8 cellular contexts compared by ENCODE assay signal in the genomic region with DNA sequence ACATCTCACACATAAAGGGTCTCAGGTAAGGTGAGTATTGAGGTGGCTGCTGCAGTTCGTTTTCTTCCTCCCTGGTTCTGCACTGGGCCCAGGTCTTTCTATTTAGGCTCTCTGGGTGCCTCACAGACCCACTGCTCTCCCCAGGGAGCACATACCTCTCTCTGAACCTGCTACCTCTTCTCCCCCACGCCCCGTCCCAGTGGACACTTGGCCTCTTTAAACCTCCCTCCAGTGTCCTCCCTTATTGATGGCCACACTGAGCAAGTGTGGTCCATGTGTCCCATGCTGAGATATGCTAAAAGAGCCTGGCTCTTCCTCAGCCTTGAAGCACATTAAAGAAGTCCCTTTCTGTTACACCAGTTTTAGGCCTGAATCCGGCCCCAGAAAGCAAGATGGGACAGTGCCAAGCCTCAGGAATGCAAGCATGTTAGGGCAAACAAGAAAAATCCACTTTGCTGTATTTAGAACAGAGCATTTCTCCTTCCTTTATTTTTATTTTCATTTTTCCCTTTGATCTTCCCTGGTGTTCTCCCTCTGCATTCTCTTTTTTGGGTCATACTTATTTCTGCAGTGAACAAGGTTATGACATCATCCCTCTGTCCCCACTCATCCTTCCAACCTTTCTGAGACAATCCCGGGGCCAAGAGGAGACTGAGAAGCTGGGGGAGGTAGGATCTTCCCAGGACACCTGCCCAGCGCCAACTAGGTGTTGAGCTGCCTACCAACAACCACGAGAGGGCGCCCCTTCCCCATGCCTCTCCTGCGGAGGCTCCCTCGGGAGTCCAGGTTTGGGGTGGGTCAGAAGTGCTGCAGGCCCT. TPM values are rescaled to one million over a fixed set of nuclear protein-coding genes. Genes with fewer than 3 reads are reported as not detected.
DNase-seq lines count a peak whose midpoint lies in the region; ATAC-seq and TF ChIP-seq lines count a peak whose summit lies in the region.

No MANE protein-coding gene starts in this region.

- peak; percentile 55 to 73 (median 63) for DNase-seq in CD4-positive, CD25-positive, alpha-beta regulatory T cell
- DNase-seq in M059J (ENCODE audit: low read depth) (peak; percentile 75), cardiac muscle cell (ENCODE audit: low read depth in 1 of 2, low spot score in 1 of 2) (peak; percentile 74 to 82), putamen (ENCODE audit: low spot score) (peak; percentile 46)
- peak; percentile 79 for DNase-seq in activated naive CD8-positive, alpha-beta T cell treated with anti-CD3 and anti-CD28 coated beads, Interleukin-2, amount 10 ng/mL, durations not matched to agents 7 days and 5 days

- peak overlapping the region; percentile 46 for H2AFZ ChIP-seq in SU-DHL-6 (ENCODE audit: low read depth, low read length, severe bottlenecking)

- H3K4me3 ChIP-seq in CD4-positive, CD25-positive, alpha-beta regulatory T cell (ENCODE audit: low read depth, low read length), result peak overlapping the region; percentile 79
- peak overlapping the region; percentile 4 for H3K4me3 ChIP-seq in SU-DHL-6 (ENCODE audit: insufficient read depth, low read length, poor library complexity, severe bottlenecking)
- H3K4me3 ChIP-seq in cardiac muscle cell, result no peak overlapping the region

- H3K27me3 Mint-ChIP-seq in CD4-positive, CD25-positive, alpha-beta regulatory T cell, result no peaks in the 10 kb centered on the region
- H3K27me3 Mint-ChIP-seq in activated naive CD8-positive, alpha-beta T cell treated with anti-CD3 and anti-CD28 coated beads, Interleukin-2, amount 10 ng/mL, durations not matched to agents 7 days and 5 days, result no peaks in the 10 kb centered on the region

- no peaks in the 10 kb centered on the region for H4K20me1 ChIP-seq in SU-DHL-6 (ENCODE audit: low read depth, low read length)

- H3K36me3 ChIP-seq in CD4-positive, CD25-positive, alpha-beta regulatory T cell (ENCODE audit: control insufficient read depth, insufficient read depth, low read length), result no peaks in the 10 kb centered on the region
- H3K36me3 ChIP-seq in SU-DHL-6 (ENCODE audit: low read length), result no peaks in the 10 kb centered on the region
- H3K36me3 ChIP-seq in cardiac muscle cell, result no peaks in the 10 kb centered on the region

- no peaks in the 10 kb centered on the region for H3K9me3 ChIP-seq in CD4-positive, CD25-positive, alpha-beta regulatory T cell (ENCODE audit: control insufficient read depth in 2 of 2, low read length in 2 of 2)
- H3K9me3 ChIP-seq in SU-DHL-6 (ENCODE audit: insufficient read depth, low read length), result no peaks in the 10 kb centered on the region
- no peaks in the 10 kb centered on the region for H3K9me3 ChIP-seq in cardiac muscle cell (ENCODE audit: low read depth)

- peak overlapping the region; percentile 94 for H3K4me2 ChIP-seq in SU-DHL-6 (ENCODE audit: low read depth, low read length, poor library complexity, severe bottlenecking)

- peaks cover 78% of the 10 kb centered on the region for H3F3A ChIP-seq in SU-DHL-6 (ENCODE audit: insufficient read depth)

- H3K36me3 Mint-ChIP-seq in CD4-positive, CD25-positive, alpha-beta regulatory T cell, result no peaks in the 10 kb centered on the region
- peaks cover 8% of the 10 kb centered on the region for H3K36me3 Mint-ChIP-seq in activated naive CD8-positive, alpha-beta T cell treated with anti-CD3 and anti-CD28 coated beads, Interleukin-2, amount 10 ng/mL, durations not matched to agents 7 days and 5 days

- peaks cover 0 to 7% (median 0%) of the 10 kb centered on the region in 7 donors for H3K9me3 Mint-ChIP-seq in CD4-positive, CD25-positive, alpha-beta regulatory T cell
- no peaks in the 10 kb centered on the region for H3K9me3 Mint-ChIP-seq in activated naive CD8-positive, alpha-beta T cell treated with anti-CD3 and anti-CD28 coated beads, Interleukin-2, amount 10 ng/mL, durations not matched to agents 7 days and 5 days

- H3K27me3 ChIP-seq in CD4-positive, CD25-positive, alpha-beta regulatory T cell (ENCODE audit: control insufficient read depth, insufficient read depth, low read length), result no peaks in the 10 kb centered on the region
- no peaks in the 10 kb centered on the region for H3K27me3 ChIP-seq in SU-DHL-6 (ENCODE audit: low read length)
- H3K27me3 ChIP-seq in cardiac muscle cell, result no peaks in the 10 kb centered on the region

- H3K79me2 ChIP-seq in SU-DHL-6 (ENCODE audit: insufficient read depth, low read length), result no peaks in the 10 kb centered on the region

- ATAC-seq in CD4-positive, CD25-positive, alpha-beta regulatory T cell (ENCODE audit: low read depth in 2 of 2), result peak; percentile 41 to 49
- ATAC-seq in GM21423 (IDR thresholded peaks at IDR 0.05; ENCODE audit: unreplicated experiment) (peak; percentile 22), HG02938 (IDR thresholded peaks at IDR 0.05; ENCODE audit: unreplicated experiment) (no peak)
- peak; percentile 2 for ATAC-seq in activated naive CD8-positive, alpha-beta T cell treated with anti-CD3 and anti-CD28 coated beads, Interleukin-2, amount 10 ng/mL, durations not matched to agents 7 days and 5 days (ENCODE audit: low read depth)

- peak overlapping the region; percentile 78 for H3K9ac ChIP-seq in SU-DHL-6 (ENCODE audit: low read length)

- H3K27ac ChIP-seq in CD4-positive, CD25-positive, alpha-beta regulatory T cell (ENCODE audit: insufficient read depth, low read length, poor library complexity, severe bottlenecking), result peak overlapping the region; percentile 85
- H3K27ac ChIP-seq in SU-DHL-6 (ENCODE audit: low read depth, low read length), result peak overlapping the region; percentile 100
- H3K27ac ChIP-seq in cardiac muscle cell, result no peak overlapping the region

- TF ChIP-seq CTCF in SU-DHL-6 (IDR thresholded peaks at IDR 0.05; ENCODE audit: insufficient read depth, low read length, poor library complexity, severe bottlenecking) (peak; percentile 90), cardiac muscle cell (IDR thresholded peaks at IDR 0.05; ENCODE audit: low read depth, low read length) (peak; percentile 96)

- peaks cover 92% of the 10 kb centered on the region for H3K4me1 ChIP-seq in CD4-positive, CD25-positive, alpha-beta regulatory T cell (ENCODE audit: control insufficient read depth, insufficient read depth, low read length, poor library complexity, severe bottlenecking)
- peaks cover 11% of the 10 kb centered on the region for H3K4me1 ChIP-seq in cardiac muscle cell (ENCODE audit: low read depth)

- H3K27ac Mint-ChIP-seq in CD4-positive, CD25-positive, alpha-beta regulatory T cell, result peak overlapping the region; percentile 93 to 98 (median 95)
- H3K27ac Mint-ChIP-seq in activated naive CD8-positive, alpha-beta T cell treated with anti-CD3 and anti-CD28 coated beads, Interleukin-2, amount 10 ng/mL, durations not matched to agents 7 days and 5 days, result peak overlapping the region; percentile 91

- H3K4me1 Mint-ChIP-seq in CD4-positive, CD25-positive, alpha-beta regulatory T cell, result peaks cover 45 to 96% (median 79%) of the 10 kb centered on the region in 4 donors
- peaks cover 84% of the 10 kb centered on the region for H3K4me1 Mint-ChIP-seq in activated naive CD8-positive, alpha-beta T cell treated with anti-CD3 and anti-CD28 coated beads, Interleukin-2, amount 10 ng/mL, durations not matched to agents 7 days and 5 days

- H3K9me2 ChIP-seq in SU-DHL-6 (replicated peaks; ENCODE audit: insufficient read depth, low read length), result no peaks in the 10 kb centered on the region

- POLR2A ChIA-PET in activated naive CD8-positive, alpha-beta T cell treated with anti-CD3 and anti-CD28 coated beads, Interleukin-2, amount 10 ng/mL, durations not matched to agents 7 days and 5 days (lab: Charles Lee), result interaction anchor here (0.9 to 12.1 kb wide), 6 partner anchors 8 to 178 kb away, joined by 3 to 948 read pairs (median 6); a partner anchor contains a TSS

- H3K4me3 Mint-ChIP-seq in CD4-positive, CD25-positive, alpha-beta regulatory T cell, result peak overlapping the region; percentile 81 to 89 (median 85)
- peak overlapping the region; percentile 72 for H3K4me3 Mint-ChIP-seq in activated naive CD8-positive, alpha-beta T cell treated with anti-CD3 and anti-CD28 coated beads, Interleukin-2, amount 10 ng/mL, durations not matched to agents 7 days and 5 days

RNA-seq across cellular contexts. Expression of a gene that starts 5.0 kb away (rescaled TPM):
- total RNA-seq in CD4-positive, CD25-positive, alpha-beta regulatory T cell, result 5.0 TPM
- polyA plus RNA-seq in CD4-positive, CD25-positive, alpha-beta regulatory T cell, result 10 to 100 TPM in 2 of 4 donors, 1 to 10 TPM in 2; 7.6 to 15.8 (median 12.5) TPM
- total RNA-seq in M059J (2014; rRNA removed; shearing (Covaris generic)), result 0.15 and 0.37 TPM in 2 replicates
- 10 to 100 TPM; 30.5 to 33.9 TPM for total RNA-seq in activated naive CD8-positive, alpha-beta T cell treated with anti-CD3 and anti-CD28 coated beads, Interleukin-2, amount 10 ng/mL, durations not matched to agents 7 days and 5 days
- not detected in 2 replicates for total RNA-seq in cardiac muscle cell
- 0.21 and 0.50 TPM in 2 replicates for polyA plus RNA-seq in cardiac muscle cell

RNA-seq across cellular contexts. Expression of a gene that starts 22.1 kb away (rescaled TPM):
- 83.8 TPM for total RNA-seq in CD4-positive, CD25-positive, alpha-beta regulatory T cell
- 100 to 1,000 TPM in 3 of 4 donors, 10 to 100 TPM in 1; 85.6 to 196 (median 119) TPM for polyA plus RNA-seq in CD4-positive, CD25-positive, alpha-beta regulatory T cell
- total RNA-seq in M059J (2014; rRNA removed; shearing (Covaris generic)), result 4.3 and 10.2 TPM in 2 replicates
- total RNA-seq in activated naive CD8-positive, alpha-beta T cell treated with anti-CD3 and anti-CD28 coated beads, Interleukin-2, amount 10 ng/mL, durations not matched to agents 7 days and 5 days, result 100 to 1,000 TPM; 293 to 299 TPM
- 0.25 and 1.1 TPM in 2 replicates for total RNA-seq in cardiac muscle cell
- polyA plus RNA-seq in cardiac muscle cell, result 0.37 and 2.3 TPM in 2 replicates
